Comparison of ENCODE assay signal across 33 cellular contexts in the genomic region with DNA sequence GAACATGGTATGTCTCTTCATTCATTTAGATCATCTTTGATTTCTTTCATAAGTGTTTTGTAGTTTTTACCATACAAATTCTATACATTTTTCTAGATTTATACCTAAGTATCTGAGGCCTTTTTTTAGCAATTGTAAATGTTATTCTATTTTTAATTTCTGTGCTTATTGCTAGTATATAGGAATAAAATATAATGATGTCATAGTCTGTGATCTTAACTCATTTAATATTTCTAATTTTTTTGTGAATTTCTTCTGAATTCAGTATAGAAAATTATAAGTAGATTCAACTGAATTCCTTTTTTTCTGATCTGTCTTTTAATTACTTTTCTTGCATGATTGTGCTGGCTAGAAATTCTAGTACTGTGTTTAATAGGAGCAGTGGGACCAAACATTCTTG.
"Had no signal": no experiment of that assay in that cellular context is flagged by ENCODE, and none has a peak within 500 bp of the region (broad histone marks: within the 10 kb centered on the region; RNA-seq: fewer than 3 reads in every experiment).

No MANE protein-coding gene starts in this region.

- H3K4me3 ChIP-seq: adrenal gland, ascending aorta, body of pancreas, breast epithelium, cardiac muscle cell had no signal

- DNase-seq: activated effector memory CD4-positive, alpha-beta T cell treated with anti-CD3 and anti-CD28 coated beads, Interleukin-2, amount 50 U/mL, for 16 hours; activated effector memory CD4-positive, alpha-beta T cell treated with Interleukin-2 at 50 U/mL for 16 hours; activated gamma-delta T cell; activated gamma-delta T cell treated with Interleukin-2 at 50 U/mL for 16 hours; activated naive CD4-positive, alpha-beta T cell; activated naive CD4-positive, alpha-beta T cell treated with anti-CD3 and anti-CD28 coated beads for 36 hours; activated naive CD4-positive, alpha-beta T cell treated with anti-CD3 and anti-CD28 coated beads, Interleukin-2, amount 10 ng/mL, durations not matched to agents 7 days and 5 days; activated naive CD4-positive, alpha-beta T cell treated with anti-CD3 and anti-CD28 coated beads, Interleukin-2, amount 50 U/mL, for 16 hours; activated naive CD4-positive, alpha-beta T cell treated with Interleukin-2 at 50 U/mL for 16 hours; activated naive CD8-positive, alpha-beta T cell treated with anti-CD3 and anti-CD28 coated beads for 36 hours; activated naive CD8-positive, alpha-beta T cell treated with anti-CD3 and anti-CD28 coated beads, Interleukin-2, amount 10 ng/mL, durations not matched to agents 7 days and 5 days; activated naive CD8-positive, alpha-beta T cell treated with anti-CD3 and anti-CD28 coated beads, Interleukin-2, amount 50 U/mL, for 24 hours; activated T-cell treated with anti-CD3 and anti-CD28 coated beads, Interleukin-2, amount 50 U/mL, for 24 hours; activated T-cell treated with anti-CD3 and anti-CD28 coated beads, Interleukin-2, amount 50 U/mL, for 4 hours; activated T-cell treated with anti-CD3 and anti-CD28 coated beads, Interleukin-2, amount 50 U/mL, for 48 hours; activated T-cell treated with anti-CD3 and anti-CD28 coated beads, Interleukin-2, amount 50 U/mL, for 72 hours; adrenal gland; amniotic stem cell; amygdala; anterior cingulate cortex; aorta; body of pancreas; brain microvascular endothelial cell; caudate nucleus; central memory CD4-positive, alpha-beta T cell; cerebellar nuclear complex had no signal

- H3K4me1 ChIP-seq: adrenal gland, ascending aorta, body of pancreas, breast epithelium had no signal

- H3K27me3 ChIP-seq: adrenal gland, ascending aorta, body of pancreas, brain microvascular endothelial cell, breast epithelium, cardiac muscle cell had no signal

- H3K9me3 ChIP-seq: adrenal gland, ascending aorta, body of pancreas, breast epithelium had no signal

- H3K27ac ChIP-seq: adrenal gland, ascending aorta, body of pancreas, brain microvascular endothelial cell, breast epithelium, cardiac muscle cell had no signal

- FAIRE-seq: astrocyte, bronchial epithelial cell had no signal

- H3K36me3 ChIP-seq: adrenal gland, ascending aorta, brain microvascular endothelial cell, cardiac muscle cell had no signal

- ATAC-seq: activated naive CD4-positive, alpha-beta T cell treated with anti-CD3 and anti-CD28 coated beads, Interleukin-2, amount 50 U/mL, for 72 hours; activated naive CD8-positive, alpha-beta T cell treated with anti-CD3 and anti-CD28 coated beads, Interleukin-2, amount 50 U/mL, for 24 hours; activated T-cell treated with anti-CD3 and anti-CD28 coated beads, Interleukin-2, amount 50 U/mL, for 4 hours; activated T-cell treated with anti-CD3 and anti-CD28 coated beads, Interleukin-2, amount 50 U/mL, for 72 hours; activated T-helper 17 cell treated with anti-CD3 and anti-CD28 coated beads, Interleukin-2, amount 50 U/mL, for 72 hours; body of pancreas had no signal
